18 cellular contexts compared by ENCODE assay signal in the genomic region with DNA sequence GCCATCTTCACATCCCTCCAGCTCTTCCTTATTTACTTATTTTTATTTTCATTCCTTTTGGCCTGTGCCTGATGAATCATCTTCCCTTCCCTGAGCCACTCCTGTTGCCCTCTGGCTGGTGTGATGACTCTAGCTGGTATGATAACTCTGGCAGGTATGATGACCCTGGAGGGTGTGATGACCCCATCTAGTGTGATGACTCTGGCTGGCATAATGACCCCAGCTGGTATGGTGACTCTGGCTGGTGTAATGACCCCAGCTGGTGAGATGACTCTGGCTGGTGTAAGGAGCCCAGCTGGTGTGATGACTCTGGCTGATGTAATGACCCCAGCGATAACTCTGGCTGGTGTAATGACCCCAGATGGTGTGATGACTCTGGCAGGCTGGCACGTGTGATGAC.
"Had no signal": no experiment of that assay in that cellular context is flagged by ENCODE, and none has a peak within 500 bp of the region (broad histone marks: within the 10 kb centered on the region; RNA-seq: fewer than 3 reads in every experiment).

No MANE protein-coding gene starts in this region.

- H3K4me3 ChIP-seq: colonic mucosa, gastroesophageal sphincter, left ventricle myocardium inferior, lower lobe of right lung, psoas muscle, spleen, tibial artery, upper lobe of right lung had no signal

- H3K4me1 ChIP-seq: colonic mucosa, lower lobe of right lung, spleen, upper lobe of right lung had no signal

- H3K27ac ChIP-seq: colonic mucosa, gastroesophageal sphincter, left ventricle myocardium inferior, lower lobe of right lung, neutrophil, psoas muscle, spleen, tibial artery, upper lobe of right lung had no signal

- DNase-seq: colonic mucosa; dermis blood vessel endothelial cell; endodermal cell; glutamatergic neuron; islet precursor cell; left ventricle myocardium inferior; lower lobe of right lung; psoas muscle; spleen; stimulated activated CD4-positive, alpha-beta T cell treated with anti-CD3 and anti-CD28 coated beads, Interleukin-15, amount 100 ng/mL, for 24 hours; stimulated activated CD4-positive, alpha-beta T cell treated with anti-CD3 and anti-CD28 coated beads, Interleukin-1b, Interleukin-23, amount 100 ng/mL, for 48 hours; stimulated activated CD4-positive, alpha-beta T cell treated with anti-CD3 and anti-CD28 coated beads, Interleukin-4, amount 100 ng/mL, for 24 hours; tibial artery; upper lobe of right lung had no signal

- H3K9me3 ChIP-seq: colonic mucosa, gastroesophageal sphincter, left ventricle myocardium inferior, lower lobe of right lung, neutrophil, psoas muscle, tibial artery, upper lobe of right lung had no signal

- H3K27me3 ChIP-seq: colonic mucosa, gastroesophageal sphincter, tibial artery, upper lobe of right lung had no signal

- H3K36me3 ChIP-seq: colonic mucosa, gastroesophageal sphincter, left ventricle myocardium inferior, lower lobe of right lung, neutrophil, spleen, tibial artery, upper lobe of right lung had no signal

- ATAC-seq: gastroesophageal sphincter; lower lobe of right lung; psoas muscle; sciatic nerve; stimulated activated memory B cell treated with anti-CD40 and anti-IgM and Interleukin-4, amounts not matched to agents 10 μg/mL and 1 μg/mL and 100 μg/mL, for 72 hours had no signal
